Comparison of ENCODE assay signal across 1 cellular context in the genomic region with DNA sequence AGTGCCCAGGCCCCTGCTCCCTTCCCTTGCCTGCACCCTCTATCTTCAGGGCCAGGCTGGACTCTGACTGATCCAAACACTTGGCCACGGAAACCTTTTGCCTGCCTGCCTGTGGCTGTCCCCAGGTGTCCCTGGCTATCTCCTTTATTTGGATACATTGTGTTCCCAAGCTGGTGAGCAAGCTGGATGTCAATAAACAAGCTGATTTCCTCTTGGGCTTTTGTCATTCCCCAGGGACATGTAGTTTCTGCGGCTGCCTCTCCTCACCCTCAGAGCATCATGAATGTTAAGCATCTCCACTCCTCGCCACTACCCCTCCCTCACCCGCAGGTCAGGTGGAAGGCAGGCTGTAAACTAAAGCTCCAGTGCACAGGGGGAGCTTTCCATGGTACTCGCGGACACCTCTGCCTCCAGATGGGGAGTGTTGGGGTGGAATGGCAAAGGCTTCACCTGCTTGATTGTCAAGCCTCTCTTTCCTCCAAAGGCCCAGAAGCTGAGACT.
TF ChIP-seq lines count a peak whose summit lies in the region.

No MANE protein-coding gene starts in this region.

TF ChIP-seq in GM12878, 131 proteins besides CTCF, POLR2A, EP300 and RAD21 (continued from another document):
- TF ChIP-seq REST (IDR thresholded peaks at IDR 0.05; ENCODE audit: low read depth, low read length) (peak; percentile 72), MEF2B (IDR thresholded peaks at IDR 0.05; ENCODE audit: partially characterized antibody, poor library complexity, severe bottlenecking) (peak; percentile 77), ETV6 (conservative IDR thresholded peaks at IDR 0.05 in 1 of 2, IDR thresholded peaks at IDR 0.05 in 1 of 2; ENCODE audit: borderline replicate concordance in 1 of 2, low read depth in 1 of 2) (no peak)
